Comparison of ENCODE assay signal across 8 cellular contexts in the genomic region with DNA sequence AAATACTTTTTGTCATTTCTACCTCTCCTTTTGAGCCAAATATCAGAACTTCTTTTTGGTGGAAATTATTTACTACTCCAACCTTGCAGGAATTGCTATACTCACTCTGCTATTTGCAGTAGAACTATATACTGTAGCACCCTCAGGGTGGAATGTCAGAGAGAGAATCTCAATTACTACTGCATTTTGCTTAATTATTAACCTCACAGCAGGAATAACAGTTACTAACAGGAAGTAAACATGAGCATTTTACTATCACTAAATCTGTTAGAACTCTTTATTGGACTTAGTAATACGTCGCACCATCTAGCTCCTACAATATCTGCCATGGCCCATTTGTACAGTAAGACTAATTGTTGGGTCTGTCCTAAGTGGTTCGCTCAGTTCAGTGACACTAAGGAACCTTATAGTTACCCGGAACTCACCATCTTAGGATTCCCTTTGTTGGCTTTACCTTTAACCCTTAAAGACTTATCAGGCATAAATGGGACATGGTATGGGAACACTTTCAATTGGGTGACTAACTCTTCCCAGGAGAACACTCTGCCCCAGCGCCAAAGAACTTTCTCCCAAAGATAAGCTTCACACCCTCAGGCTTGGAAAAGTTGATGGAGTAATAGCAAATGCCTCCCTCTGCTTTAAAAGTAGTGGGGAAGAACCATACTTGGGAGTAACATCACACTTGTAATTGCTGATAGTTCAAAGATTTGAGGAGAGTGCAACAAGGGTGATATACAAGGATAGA. TPM values are rescaled to one million over a fixed set of nuclear protein-coding genes. Genes with fewer than 3 reads are reported as not detected.
"Had no signal": no experiment of that assay in that cellular context is flagged by ENCODE, and none has a peak within 500 bp of the region (broad histone marks: within the 10 kb centered on the region; RNA-seq: fewer than 3 reads in every experiment).

No MANE protein-coding gene starts in this region.

- FAIRE-seq: urothelium cell line had no signal

- H3K9me3 Mint-ChIP-seq: activated B cell treated with CpG ODN at 0.5 μM for 24 hours; activated CD4-positive, alpha-beta T cell treated with anti-CD3 and anti-CD28 coated beads, Interleukin-2, amount 10 ng/mL, durations not matched to agents 24 days and 14 days had no signal

- H3K27me3 Mint-ChIP-seq: activated B cell treated with CpG ODN at 0.5 μM for 24 hours; activated CD4-positive, alpha-beta T cell treated with anti-CD3 and anti-CD28 coated beads, Interleukin-2, amount 10 ng/mL, durations not matched to agents 24 days and 14 days; activated naive CD8-positive, alpha-beta T cell treated with anti-CD3 and anti-CD28 coated beads, Interleukin-2, amount 10 ng/mL, durations not matched to agents 7 days and 5 days had no signal

- H3K4me3 Mint-ChIP-seq: activated B cell treated with CpG ODN at 0.5 μM for 24 hours; activated CD4-positive, alpha-beta T cell treated with anti-CD3 and anti-CD28 coated beads, Interleukin-2, amount 10 ng/mL, durations not matched to agents 24 days and 14 days; activated naive CD8-positive, alpha-beta T cell treated with anti-CD3 and anti-CD28 coated beads, Interleukin-2, amount 10 ng/mL, durations not matched to agents 7 days and 5 days had no signal

- H3K27ac Mint-ChIP-seq: activated B cell treated with CpG ODN at 0.5 μM for 24 hours; activated CD4-positive, alpha-beta T cell treated with anti-CD3 and anti-CD28 coated beads, Interleukin-2, amount 10 ng/mL, durations not matched to agents 24 days and 14 days; activated naive CD8-positive, alpha-beta T cell treated with anti-CD3 and anti-CD28 coated beads, Interleukin-2, amount 10 ng/mL, durations not matched to agents 7 days and 5 days had no signal

- DNase-seq: activated B cell treated with CpG ODN at 0.5 μM for 24 hours; activated CD4-positive, alpha-beta T cell treated with anti-CD3 and anti-CD28 coated beads, Interleukin-2, amount 10 ng/mL, durations not matched to agents 24 days and 14 days; activated naive CD8-positive, alpha-beta T cell treated with anti-CD3 and anti-CD28 coated beads, Interleukin-2, amount 10 ng/mL, durations not matched to agents 7 days and 5 days; anterior cingulate cortex; hypothalamus; stimulated activated CD4-positive, alpha-beta T cell treated with anti-CD3 and anti-CD28 coated beads, Interleukin-4, amount 100 ng/mL, for 24 hours had no signal

- H3K4me1 Mint-ChIP-seq: activated B cell treated with CpG ODN at 0.5 μM for 24 hours had no signal

RNA-seq across cellular contexts. Expression of a gene that starts 38.8 kb away (rescaled TPM):
- total RNA-seq: activated B cell treated with CpG ODN at 0.5 μM for 24 hours; activated CD4-positive, alpha-beta T cell treated with anti-CD3 and anti-CD28 coated beads, Interleukin-2, amount 10 ng/mL, durations not matched to agents 24 days and 14 days; activated naive CD8-positive, alpha-beta T cell treated with anti-CD3 and anti-CD28 coated beads, Interleukin-2, amount 10 ng/mL, durations not matched to agents 7 days and 5 days; T-helper 1 cell treated with Interleukin-12 subunit alpha and Interleukin-12 subunit beta and Interleukin-4 antibody, amounts not matched to agents 30 ng/mL and 1 ng/mL, for 36 hours had no signal
